In the genomic region with DNA sequence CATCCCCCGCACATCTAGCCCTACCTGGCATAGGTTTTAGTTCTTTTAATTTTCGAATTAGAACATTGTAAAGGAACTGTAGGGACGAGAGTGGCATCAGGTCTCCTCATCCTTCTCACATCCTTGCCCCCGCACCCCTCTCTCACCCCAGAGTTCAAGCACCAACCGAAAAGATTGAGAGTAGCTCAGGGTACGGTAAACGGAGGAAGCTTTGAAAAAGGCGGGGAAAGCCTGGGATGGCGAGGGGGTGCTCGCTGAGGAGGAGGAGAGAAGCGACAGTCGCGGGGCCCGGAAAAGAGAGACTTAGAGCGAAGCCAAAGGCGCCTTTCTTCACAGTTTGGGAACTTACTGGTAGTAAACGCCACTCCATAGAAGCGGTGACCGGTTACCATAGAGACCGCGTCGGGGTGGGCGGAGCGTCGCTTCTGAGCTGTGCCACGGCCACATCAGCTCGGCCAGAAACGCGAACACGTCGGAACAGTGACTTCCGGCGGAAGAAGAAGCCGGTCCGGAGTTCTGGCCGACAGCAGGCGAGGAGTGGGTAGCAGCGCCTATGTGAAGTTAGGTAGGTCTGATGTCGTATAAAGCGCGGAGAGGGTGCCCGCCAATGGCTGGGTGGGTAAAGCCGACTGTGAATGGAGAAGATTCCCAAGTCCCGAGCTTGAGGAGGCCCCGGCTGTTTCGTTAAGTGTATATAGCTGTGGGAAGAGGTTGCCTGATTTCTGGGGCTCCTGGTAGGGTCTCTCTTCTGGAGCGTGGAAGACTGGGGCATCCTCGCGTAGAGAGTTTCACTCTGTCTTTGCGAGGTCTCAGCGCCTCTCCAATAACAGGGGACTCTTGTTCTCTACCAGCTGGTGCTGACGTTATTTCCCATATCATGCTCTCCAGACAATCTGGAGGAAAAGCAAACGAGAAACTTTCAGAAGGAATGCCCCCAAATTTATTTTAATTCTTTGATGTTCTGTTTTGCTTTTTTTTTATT, we compare ENCODE assay signal across 8 cellular contexts. TPM values are rescaled to one million over a fixed set of nuclear protein-coding genes. Genes with fewer than 3 reads are reported as not detected.
DNase-seq lines count a peak whose midpoint lies in the region; ATAC-seq, FAIRE-seq and TF ChIP-seq lines count a peak whose summit lies in the region.

A gene with protein sequence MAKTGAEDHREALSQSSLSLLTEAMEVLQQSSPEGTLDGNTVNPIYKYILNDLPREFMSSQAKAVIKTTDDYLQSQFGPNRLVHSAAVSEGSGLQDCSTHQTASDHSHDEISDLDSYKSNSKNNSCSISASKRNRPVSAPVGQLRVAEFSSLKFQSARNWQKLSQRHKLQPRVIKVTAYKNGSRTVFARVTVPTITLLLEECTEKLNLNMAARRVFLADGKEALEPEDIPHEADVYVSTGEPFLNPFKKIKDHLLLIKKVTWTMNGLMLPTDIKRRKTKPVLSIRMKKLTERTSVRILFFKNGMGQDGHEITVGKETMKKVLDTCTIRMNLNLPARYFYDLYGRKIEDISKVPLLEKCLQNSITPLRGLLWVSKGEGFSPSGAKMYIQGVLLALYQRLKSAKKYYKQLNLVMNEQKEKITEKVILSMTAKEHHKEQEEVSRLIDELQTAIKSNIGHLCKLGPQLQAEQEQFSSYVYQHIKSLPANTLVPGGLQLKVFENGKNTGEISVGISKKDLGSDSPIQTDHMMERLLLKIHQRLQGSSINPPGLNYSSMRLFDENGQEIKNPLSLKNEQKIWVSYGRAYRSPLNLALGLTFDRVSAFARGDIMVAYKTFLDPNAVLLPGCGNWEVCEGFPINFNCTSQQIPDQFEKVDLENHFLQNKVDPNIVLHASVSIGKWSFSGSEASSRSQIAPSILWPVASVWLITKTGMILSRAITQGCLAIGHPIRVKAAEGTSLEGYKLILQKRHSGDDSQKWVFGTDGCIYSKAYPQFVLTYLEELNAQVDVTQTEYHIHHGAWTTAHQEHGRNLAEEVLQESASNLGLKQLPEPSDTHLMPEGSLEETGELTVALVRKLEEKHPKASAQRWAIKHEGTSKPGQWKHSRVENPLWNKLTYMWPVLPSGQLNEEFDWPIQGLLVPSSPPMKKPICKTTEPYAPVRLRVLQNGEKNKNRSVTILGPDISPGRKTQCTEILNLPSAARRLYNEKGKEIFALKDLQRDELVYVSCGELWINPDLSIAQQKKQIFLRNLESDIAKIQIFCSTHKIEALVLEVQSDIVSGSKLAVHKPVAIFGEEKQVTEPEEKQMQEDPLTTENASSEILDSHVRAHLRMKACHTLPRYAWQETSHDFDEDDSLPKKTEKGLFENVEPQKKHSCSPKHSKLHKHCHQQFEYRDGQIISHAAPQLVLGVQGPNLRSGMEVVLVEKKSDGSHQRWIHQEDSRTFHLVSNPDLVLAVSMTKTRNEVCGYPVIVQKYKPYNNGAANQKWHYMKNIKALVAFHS (N-terminal part only) (minus strand): TSS at position 392 of the 982 bp plus-strand sequence. CDS start 41,459 bp downstream, outside the sequence.
A gene with protein sequence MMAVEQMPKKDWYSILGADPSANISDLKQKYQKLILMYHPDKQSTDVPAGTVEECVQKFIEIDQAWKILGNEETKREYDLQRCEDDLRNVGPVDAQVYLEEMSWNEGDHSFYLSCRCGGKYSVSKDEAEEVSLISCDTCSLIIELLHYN (plus strand): TSS at position 513 of the 982 bp plus-strand sequence. CDS start 889 bp downstream, outside the sequence.

- H3K4me1 Mint-ChIP-seq in brain: peaks cover 56% of the 10 kb centered on the region

- H3K27me3 ChIP-seq in iPS DF 6.9 (ENCODE audit: control insufficient read depth, insufficient read depth, low read length) (no peaks in the 10 kb centered on the region), sigmoid colon (no peaks in the 10 kb centered on the region)

- ATAC-seq in HG03064 (IDR thresholded peaks at IDR 0.05; ENCODE audit: low read depth, unreplicated experiment): peak; percentile 99

- no peaks in the 10 kb centered on the region for H3K9me3 ChIP-seq in iPS DF 6.9 (ENCODE audit: control insufficient read depth, insufficient read depth, low read length)
- H3K9me3 ChIP-seq in sigmoid colon: no peaks in the 10 kb centered on the region

- peak within 1 kb of the TSS; percentile 93 to 99 (median 97) for H3K4me3 Mint-ChIP-seq in brain

- no peaks in the 10 kb centered on the region for H3K4me1 ChIP-seq in iPS DF 6.9 (ENCODE audit: control insufficient read depth, insufficient read depth, low read length)
- H3K4me1 ChIP-seq in sigmoid colon: peaks cover 0 to 26% (median 16%) of the 10 kb centered on the region in 4 donors

- H3K27ac Mint-ChIP-seq in brain: peak within 1 kb of the TSS; percentile 96 to 99 (median 98)

- DNase-seq in 8988T (peak; percentile 46), NCI-H2107 (lab: John Stamatoyannopoulos, UW) (peak; percentile 82), iPS DF 6.9 (ENCODE audit: low read depth, low spot score) (peak; percentile 95), sigmoid colon (peak; percentile 93)

- TF ChIP-seq EP300 in sigmoid colon (IDR thresholded peaks at IDR 0.05): no peak

- peaks cover 1% of the 10 kb centered on the region for H3K36me3 Mint-ChIP-seq in brain

- FAIRE-seq in TTC549 (lab: Jason Lieb, UNC): peak; percentile 66

- H3K36me3 ChIP-seq in iPS DF 6.9 (ENCODE audit: control insufficient read depth, insufficient read depth, low read length): no peaks in the 10 kb centered on the region
- H3K36me3 ChIP-seq in sigmoid colon: no peaks in the 10 kb centered on the region

- TF ChIP-seq CTCF in brain (conservative IDR thresholded peaks at IDR 0.05): no peak
- no peak for TF ChIP-seq CTCF in sigmoid colon (IDR thresholded peaks at IDR 0.05)

- peak within 1 kb of the TSS; percentile 63; the same call in 1 of the 2 replicates for H3K4me3 ChIP-seq in iPS DF 6.9 (ENCODE audit: low read length)
- H3K4me3 ChIP-seq in sigmoid colon: peak within 1 kb of the TSS; percentile 59 to 77 (median 72)

- no CpG with 5 or more reads among the region's 53 CpGs for WGBS in iPS DF 6.9 (ENCODE audit: insufficient coverage, insufficient read length)
- 1% methylated on average over 53 of the region's 53 CpGs for WGBS in sigmoid colon, 2 donors

- intact Hi-C loops in sigmoid colon (cut with DNase I): loop anchor here (5.0 kb wide), 1 partner anchor 143 kb away; no protein-coding TSS in a partner anchor

- H3K27ac ChIP-seq in iPS DF 6.9 (ENCODE audit: low read length): no peak within 1 kb of the TSS
- peak within 1 kb of the TSS; percentile 73 to 85 (median 80) for H3K27ac ChIP-seq in sigmoid colon

- TF ChIP-seq POLR2A in GM18526 (IDR thresholded peaks at IDR 0.05; ENCODE audit: extremely low read depth, insufficient read length) (peak; percentile 83), sigmoid colon (IDR thresholded peaks at IDR 0.05) (peak in 1 of 2 donors; percentile 11)

- H3K27me3 Mint-ChIP-seq in brain: peaks cover 10% of the 10 kb centered on the region

- H3K9me3 Mint-ChIP-seq in brain: no peaks in the 10 kb centered on the region

RNA-seq across cellular contexts. Expression of the first gene that starts in this region (rescaled TPM):
- polyA plus RNA-seq in brain (ENCODE audit: insufficient read depth, low read depth, low replicate concordance) (not detected), sigmoid colon (under 1 TPM in 1 of 3 donors, not detected in 2; 0.06 TPM)
- total RNA-seq in sigmoid colon: 1 to 10 TPM in 1 of 4 donors, under 1 TPM in 2, not detected in 1; 0.27 to 1.1 (median 0.33) TPM

RNA-seq across cellular contexts. Expression of the second gene that starts in this region (rescaled TPM):
- 3.4 TPM for polyA plus RNA-seq in brain (ENCODE audit: insufficient read depth, low read depth, low replicate concordance)
- total RNA-seq in sigmoid colon: 10 to 100 TPM; 15.8 to 24.6 (median 18.4) TPM
- 1 to 10 TPM; 4.4 to 6.3 (median 4.8) TPM for polyA plus RNA-seq in sigmoid colon
